ENCODE assay signal across 2 cellular contexts in genomic region chr6:46688966-46689335, GRCh38.
TF ChIP-seq lines count a peak whose summit lies in the region.

No MANE protein-coding gene starts in this region.

TF ChIP-seq in GM23338, 12 proteins besides CTCF, POLR2A, EP300 and RAD21:
- TF ChIP-seq CREB1 (CRISPR knock-in tag; IDR thresholded peaks at IDR 0.05; ENCODE audit: low read depth) (no peak), ZNF331 (CRISPR knock-in tag; IDR thresholded peaks at IDR 0.05; ENCODE audit: low read depth) (no peak), JUNB (IDR thresholded peaks at IDR 0.05; ENCODE audit: unreplicated experiment) (no peak), POLR2AphosphoS5 (IDR thresholded peaks at IDR 0.05; ENCODE audit: low read depth) (no peak), NANOG (IDR thresholded peaks at IDR 0.05; ENCODE audit: borderline replicate concordance) (no peak), REST (IDR thresholded peaks at IDR 0.05; ENCODE audit: unreplicated experiment) (no peak), STAT1 (IDR thresholded peaks at IDR 0.05; ENCODE audit: unreplicated experiment) (no peak), EZH2phosphoT487 (IDR thresholded peaks at IDR 0.05; ENCODE audit: unreplicated experiment) (no peak), ETS1 (IDR thresholded peaks at IDR 0.05) (no peak), EZH2 (IDR thresholded peaks at IDR 0.05; ENCODE audit: low read depth, unreplicated experiment) (no peak), ZNF114 (CRISPR knock-in tag; IDR thresholded peaks at IDR 0.05) (no peak), ZNF462 (CRISPR knock-in tag; IDR thresholded peaks at IDR 0.05) (no peak)

TF ChIP-seq in H1, 55 proteins besides CTCF, POLR2A, EP300 and RAD21:
- TF ChIP-seq TCF12 (IDR thresholded peaks at IDR 0.05; ENCODE audit: low read depth, low read length) (no peak), TAF7 (optimal IDR thresholded peaks at IDR 0.05; ENCODE audit: borderline replicate concordance, low read depth, low read length) (no peak), ZNF274 (IDR thresholded peaks at IDR 0.05; ENCODE audit: borderline replicate concordance, extremely low read depth, low read length) (no peak), ATF3 (IDR thresholded peaks at IDR 0.05; ENCODE audit: insufficient read depth, low read depth, low read length) (no peak), RNF2 (IDR thresholded peaks at IDR 0.05; ENCODE audit: borderline replicate concordance, low read depth, low read length, missing control alignments, poor library complexity, severe bottlenecking) (no peak), YY1 (IDR thresholded peaks at IDR 0.05; ENCODE audit: low read depth, low read length) (no peak), POLR2AphosphoS5 (IDR thresholded peaks at IDR 0.05; ENCODE audit: low read depth, low read length) (no peak), HDAC2 (IDR thresholded peaks at IDR 0.05; ENCODE audit: borderline replicate concordance in 1 of 2, low read depth in 2 of 2, low read length in 2 of 2) (no peak)
TF ChIP-seq in H1: peak in this region for 0.
